ENCODE assay signal across 1 cellular context in the genomic region with DNA sequence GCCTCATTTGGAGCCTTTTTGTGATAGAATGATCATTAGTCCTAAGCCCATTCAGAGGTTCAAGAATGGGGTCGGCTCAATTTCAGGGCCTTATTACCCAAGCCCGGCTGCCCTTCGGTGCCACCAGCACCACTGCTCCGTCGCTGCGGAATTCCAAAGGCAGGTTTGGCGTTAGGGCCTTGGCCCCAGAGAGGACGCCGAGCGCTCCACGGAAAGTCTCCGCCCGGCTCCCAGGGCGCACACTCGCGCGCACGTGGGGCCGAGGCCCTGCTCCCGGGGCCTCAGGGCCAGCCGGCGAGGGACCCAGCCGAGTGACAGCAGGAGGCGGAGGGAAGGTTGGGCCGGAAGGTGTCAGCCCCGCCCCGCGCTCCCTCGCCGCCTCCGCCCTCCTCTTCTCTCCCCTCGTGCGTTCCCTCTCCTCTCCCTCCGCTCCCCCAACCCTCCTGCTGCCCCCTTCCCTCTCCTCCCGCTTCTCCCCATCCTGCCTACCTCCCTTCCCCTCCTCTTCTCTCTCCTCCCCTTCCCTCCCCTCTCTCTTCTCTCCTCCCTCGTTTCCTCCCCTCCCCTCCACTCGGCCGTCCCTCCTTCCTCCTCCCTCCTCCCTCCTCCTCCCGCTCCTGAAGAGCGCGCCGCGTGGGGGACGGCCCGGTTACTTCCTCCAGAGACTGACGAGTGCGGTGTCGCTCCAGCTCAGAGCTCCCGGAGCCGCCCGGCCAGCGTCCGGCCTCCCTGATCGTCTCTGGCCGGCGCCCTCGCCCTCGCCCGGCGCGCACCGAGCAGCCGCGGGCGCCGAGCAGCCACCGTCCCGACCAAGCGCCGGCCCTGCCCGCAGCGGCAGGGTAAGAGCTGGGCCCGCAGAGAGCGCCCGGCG.
TF ChIP-seq lines count a peak whose summit lies in the region.

A gene (plus strand): TSS at position 648 of the 871 bp plus-strand sequence. CDS start 4,106 bp downstream, outside the sequence.

TF ChIP-seq in HepG2, 621 proteins besides CTCF, POLR2A, EP300 and RAD21 (continued from another document and continues in another):
- TF ChIP-seq, protein P1, sequence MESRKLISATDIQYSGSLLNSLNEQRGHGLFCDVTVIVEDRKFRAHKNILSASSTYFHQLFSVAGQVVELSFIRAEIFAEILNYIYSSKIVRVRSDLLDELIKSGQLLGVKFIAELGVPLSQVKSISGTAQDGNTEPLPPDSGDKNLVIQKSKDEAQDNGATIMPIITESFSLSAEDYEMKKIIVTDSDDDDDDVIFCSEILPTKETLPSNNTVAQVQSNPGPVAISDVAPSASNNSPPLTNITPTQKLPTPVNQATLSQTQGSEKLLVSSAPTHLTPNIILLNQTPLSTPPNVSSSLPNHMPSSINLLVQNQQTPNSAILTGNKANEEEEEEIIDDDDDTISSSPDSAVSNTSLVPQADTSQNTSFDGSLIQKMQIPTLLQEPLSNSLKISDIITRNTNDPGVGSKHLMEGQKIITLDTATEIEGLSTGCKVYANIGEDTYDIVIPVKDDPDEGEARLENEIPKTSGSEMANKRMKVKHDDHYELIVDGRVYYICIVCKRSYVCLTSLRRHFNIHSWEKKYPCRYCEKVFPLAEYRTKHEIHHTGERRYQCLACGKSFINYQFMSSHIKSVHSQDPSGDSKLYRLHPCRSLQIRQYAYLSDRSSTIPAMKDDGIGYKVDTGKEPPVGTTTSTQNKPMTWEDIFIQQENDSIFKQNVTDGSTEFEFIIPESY (CRISPR knock-in tag; IDR thresholded peaks at IDR 0.05), result no peak
- TF ChIP-seq SALL1 (CRISPR knock-in tag; IDR thresholded peaks at IDR 0.05) (peak; percentile 95), KAT2B (IDR thresholded peaks at IDR 0.05; ENCODE audit: borderline replicate concordance, low read depth, low read length) (no peak), ZFP90 (CRISPR knock-in tag; IDR thresholded peaks at IDR 0.05; ENCODE audit: borderline replicate concordance) (no peak), ZNF83 (CRISPR knock-in tag; IDR thresholded peaks at IDR 0.05; ENCODE audit: borderline replicate concordance) (no peak), XRCC5 (optimal IDR thresholded peaks at IDR 0.05; ENCODE audit: low read length) (peak; percentile 22), NFE2 (CRISPR knock-in tag; IDR thresholded peaks at IDR 0.05) (no peak), HDAC2 (CRISPR knock-in tag; IDR thresholded peaks at IDR 0.05) (peak; percentile 65), ZNF816 (CRISPR knock-in tag; IDR thresholded peaks at IDR 0.05; ENCODE audit: borderline replicate concordance) (peak; percentile 80; the same call in 1 of the 2 replicates), ZNF33A (CRISPR knock-in tag; IDR thresholded peaks at IDR 0.05; ENCODE audit: borderline replicate concordance) (no peak), MAZ (IDR thresholded peaks at IDR 0.05; ENCODE audit: borderline replicate concordance, low read depth, low read length) (peak; percentile 97), MAZ (CRISPR knock-in tag; IDR thresholded peaks at IDR 0.05; ENCODE audit: low read depth) (peak; percentile 96), MAF1 (CRISPR knock-in tag; IDR thresholded peaks at IDR 0.05; ENCODE audit: borderline replicate concordance) (no peak), ELF1 (CRISPR knock-in tag; IDR thresholded peaks at IDR 0.05) (peak; percentile 30; the same call in 1 of the 2 replicates), ZEB1 (IDR thresholded peaks at IDR 0.05; ENCODE audit: insufficient replicate concordance, low read depth) (no peak), TARDBP (CRISPR knock-in tag; IDR thresholded peaks at IDR 0.05) (peak; percentile 68), HNRNPUL1 (IDR thresholded peaks at IDR 0.05; ENCODE audit: low read depth, low read length) (no peak), GATAD1 (CRISPR knock-in tag; IDR thresholded peaks at IDR 0.05) (no peak; the same call in 1 of the 2 replicates), ZNF225 (CRISPR knock-in tag; IDR thresholded peaks at IDR 0.05) (no peak), TEAD3 (CRISPR knock-in tag; optimal IDR thresholded peaks at IDR 0.05; ENCODE audit: borderline replicate concordance) (peak; percentile 61), MAFK (conservative IDR thresholded peaks at IDR 0.05 in 1 of 2, IDR thresholded peaks at IDR 0.05 in 1 of 2; ENCODE audit: low read length in 2 of 2) (no peak), ZNF460 (CRISPR knock-in tag; IDR thresholded peaks at IDR 0.05; ENCODE audit: borderline replicate concordance) (no peak; the same call in 1 of the 2 replicates), CHD4 (IDR thresholded peaks at IDR 0.05; ENCODE audit: borderline replicate concordance, low read length) (no peak), ZNF775 (CRISPR knock-in tag; IDR thresholded peaks at IDR 0.05; ENCODE audit: borderline replicate concordance) (peak; percentile 100), SOX6 (IDR thresholded peaks at IDR 0.05) (no peak), SOX6 (CRISPR knock-in tag; IDR thresholded peaks at IDR 0.05) (peak; percentile 80), ZNF33B (CRISPR knock-in tag; IDR thresholded peaks at IDR 0.05) (no peak), EHMT2 (IDR thresholded peaks at IDR 0.05; ENCODE audit: borderline replicate concordance, low read depth, low read length) (no peak)
- TF ChIP-seq, protein P2, sequence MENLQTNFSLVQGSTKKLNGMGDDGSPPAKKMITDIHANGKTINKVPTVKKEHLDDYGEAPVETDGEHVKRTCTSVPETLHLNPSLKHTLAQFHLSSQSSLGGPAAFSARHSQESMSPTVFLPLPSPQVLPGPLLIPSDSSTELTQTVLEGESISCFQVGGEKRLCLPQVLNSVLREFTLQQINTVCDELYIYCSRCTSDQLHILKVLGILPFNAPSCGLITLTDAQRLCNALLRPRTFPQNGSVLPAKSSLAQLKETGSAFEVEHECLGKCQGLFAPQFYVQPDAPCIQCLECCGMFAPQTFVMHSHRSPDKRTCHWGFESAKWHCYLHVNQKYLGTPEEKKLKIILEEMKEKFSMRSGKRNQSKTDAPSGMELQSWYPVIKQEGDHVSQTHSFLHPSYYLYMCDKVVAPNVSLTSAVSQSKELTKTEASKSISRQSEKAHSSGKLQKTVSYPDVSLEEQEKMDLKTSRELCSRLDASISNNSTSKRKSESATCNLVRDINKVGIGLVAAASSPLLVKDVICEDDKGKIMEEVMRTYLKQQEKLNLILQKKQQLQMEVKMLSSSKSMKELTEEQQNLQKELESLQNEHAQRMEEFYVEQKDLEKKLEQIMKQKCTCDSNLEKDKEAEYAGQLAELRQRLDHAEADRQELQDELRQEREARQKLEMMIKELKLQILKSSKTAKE (CRISPR knock-in tag; IDR thresholded peaks at IDR 0.05; ENCODE audit: borderline replicate concordance), result peak; percentile 78; the same call in 1 of the 2 replicates
- TF ChIP-seq, protein P3, sequence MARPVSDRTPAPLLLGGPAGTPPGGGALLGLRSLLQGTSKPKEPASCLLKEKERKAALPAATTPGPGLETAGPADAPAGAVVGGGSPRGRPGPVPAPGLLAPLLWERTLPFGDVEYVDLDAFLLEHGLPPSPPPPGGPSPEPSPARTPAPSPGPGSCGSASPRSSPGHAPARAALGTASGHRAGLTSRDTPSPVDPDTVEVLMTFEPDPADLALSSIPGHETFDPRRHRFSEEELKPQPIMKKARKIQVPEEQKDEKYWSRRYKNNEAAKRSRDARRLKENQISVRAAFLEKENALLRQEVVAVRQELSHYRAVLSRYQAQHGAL (CRISPR knock-in tag; IDR thresholded peaks at IDR 0.05; ENCODE audit: not compliant biosample characterization), result no peak
- TF ChIP-seq, protein P4, sequence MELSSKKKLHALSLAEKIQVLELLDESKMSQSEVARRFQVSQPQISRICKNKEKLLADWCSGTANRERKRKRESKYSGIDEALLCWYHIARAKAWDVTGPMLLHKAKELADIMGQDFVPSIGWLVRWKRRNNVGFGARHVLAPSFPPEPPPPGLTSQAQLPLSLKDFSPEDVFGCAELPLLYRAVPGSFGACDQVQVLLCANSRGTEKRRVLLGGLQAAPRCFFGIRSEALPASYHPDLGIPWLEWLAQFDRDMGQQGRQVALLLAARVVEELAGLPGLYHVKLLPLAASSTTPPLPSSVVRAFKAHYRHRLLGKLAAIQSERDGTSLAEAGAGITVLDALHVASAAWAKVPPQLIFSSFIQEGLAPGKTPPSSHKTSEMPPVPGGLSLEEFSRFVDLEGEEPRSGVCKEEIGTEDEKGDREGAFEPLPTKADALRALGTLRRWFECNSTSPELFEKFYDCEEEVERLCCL (CRISPR knock-in tag; IDR thresholded peaks at IDR 0.05; ENCODE audit: borderline replicate concordance), result no peak
- TF ChIP-seq, protein P5, sequence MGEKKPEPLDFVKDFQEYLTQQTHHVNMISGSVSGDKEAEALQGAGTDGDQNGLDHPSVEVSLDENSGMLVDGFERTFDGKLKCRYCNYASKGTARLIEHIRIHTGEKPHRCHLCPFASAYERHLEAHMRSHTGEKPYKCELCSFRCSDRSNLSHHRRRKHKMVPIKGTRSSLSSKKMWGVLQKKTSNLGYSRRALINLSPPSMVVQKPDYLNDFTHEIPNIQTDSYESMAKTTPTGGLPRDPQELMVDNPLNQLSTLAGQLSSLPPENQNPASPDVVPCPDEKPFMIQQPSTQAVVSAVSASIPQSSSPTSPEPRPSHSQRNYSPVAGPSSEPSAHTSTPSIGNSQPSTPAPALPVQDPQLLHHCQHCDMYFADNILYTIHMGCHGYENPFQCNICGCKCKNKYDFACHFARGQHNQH (CRISPR knock-in tag; IDR thresholded peaks at IDR 0.05), result peak; percentile 91
- TF ChIP-seq, protein P6, sequence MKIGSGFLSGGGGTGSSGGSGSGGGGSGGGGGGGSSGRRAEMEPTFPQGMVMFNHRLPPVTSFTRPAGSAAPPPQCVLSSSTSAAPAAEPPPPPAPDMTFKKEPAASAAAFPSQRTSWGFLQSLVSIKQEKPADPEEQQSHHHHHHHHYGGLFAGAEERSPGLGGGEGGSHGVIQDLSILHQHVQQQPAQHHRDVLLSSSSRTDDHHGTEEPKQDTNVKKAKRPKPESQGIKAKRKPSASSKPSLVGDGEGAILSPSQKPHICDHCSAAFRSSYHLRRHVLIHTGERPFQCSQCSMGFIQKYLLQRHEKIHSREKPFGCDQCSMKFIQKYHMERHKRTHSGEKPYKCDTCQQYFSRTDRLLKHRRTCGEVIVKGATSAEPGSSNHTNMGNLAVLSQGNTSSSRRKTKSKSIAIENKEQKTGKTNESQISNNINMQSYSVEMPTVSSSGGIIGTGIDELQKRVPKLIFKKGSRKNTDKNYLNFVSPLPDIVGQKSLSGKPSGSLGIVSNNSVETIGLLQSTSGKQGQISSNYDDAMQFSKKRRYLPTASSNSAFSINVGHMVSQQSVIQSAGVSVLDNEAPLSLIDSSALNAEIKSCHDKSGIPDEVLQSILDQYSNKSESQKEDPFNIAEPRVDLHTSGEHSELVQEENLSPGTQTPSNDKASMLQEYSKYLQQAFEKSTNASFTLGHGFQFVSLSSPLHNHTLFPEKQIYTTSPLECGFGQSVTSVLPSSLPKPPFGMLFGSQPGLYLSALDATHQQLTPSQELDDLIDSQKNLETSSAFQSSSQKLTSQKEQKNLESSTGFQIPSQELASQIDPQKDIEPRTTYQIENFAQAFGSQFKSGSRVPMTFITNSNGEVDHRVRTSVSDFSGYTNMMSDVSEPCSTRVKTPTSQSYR (CRISPR knock-in tag; IDR thresholded peaks at IDR 0.05; ENCODE audit: borderline replicate concordance), result peak; percentile 8
- TF ChIP-seq, protein P7, sequence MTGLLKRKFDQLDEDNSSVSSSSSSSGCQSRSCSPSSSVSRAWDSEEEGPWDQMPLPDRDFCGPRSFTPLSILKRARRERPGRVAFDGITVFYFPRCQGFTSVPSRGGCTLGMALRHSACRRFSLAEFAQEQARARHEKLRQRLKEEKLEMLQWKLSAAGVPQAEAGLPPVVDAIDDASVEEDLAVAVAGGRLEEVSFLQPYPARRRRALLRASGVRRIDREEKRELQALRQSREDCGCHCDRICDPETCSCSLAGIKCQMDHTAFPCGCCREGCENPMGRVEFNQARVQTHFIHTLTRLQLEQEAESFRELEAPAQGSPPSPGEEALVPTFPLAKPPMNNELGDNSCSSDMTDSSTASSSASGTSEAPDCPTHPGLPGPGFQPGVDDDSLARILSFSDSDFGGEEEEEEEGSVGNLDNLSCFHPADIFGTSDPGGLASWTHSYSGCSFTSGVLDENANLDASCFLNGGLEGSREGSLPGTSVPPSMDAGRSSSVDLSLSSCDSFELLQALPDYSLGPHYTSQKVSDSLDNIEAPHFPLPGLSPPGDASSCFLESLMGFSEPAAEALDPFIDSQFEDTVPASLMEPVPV (CRISPR knock-in tag; IDR thresholded peaks at IDR 0.05), result peak; percentile 85
- TF ChIP-seq, protein P8, sequence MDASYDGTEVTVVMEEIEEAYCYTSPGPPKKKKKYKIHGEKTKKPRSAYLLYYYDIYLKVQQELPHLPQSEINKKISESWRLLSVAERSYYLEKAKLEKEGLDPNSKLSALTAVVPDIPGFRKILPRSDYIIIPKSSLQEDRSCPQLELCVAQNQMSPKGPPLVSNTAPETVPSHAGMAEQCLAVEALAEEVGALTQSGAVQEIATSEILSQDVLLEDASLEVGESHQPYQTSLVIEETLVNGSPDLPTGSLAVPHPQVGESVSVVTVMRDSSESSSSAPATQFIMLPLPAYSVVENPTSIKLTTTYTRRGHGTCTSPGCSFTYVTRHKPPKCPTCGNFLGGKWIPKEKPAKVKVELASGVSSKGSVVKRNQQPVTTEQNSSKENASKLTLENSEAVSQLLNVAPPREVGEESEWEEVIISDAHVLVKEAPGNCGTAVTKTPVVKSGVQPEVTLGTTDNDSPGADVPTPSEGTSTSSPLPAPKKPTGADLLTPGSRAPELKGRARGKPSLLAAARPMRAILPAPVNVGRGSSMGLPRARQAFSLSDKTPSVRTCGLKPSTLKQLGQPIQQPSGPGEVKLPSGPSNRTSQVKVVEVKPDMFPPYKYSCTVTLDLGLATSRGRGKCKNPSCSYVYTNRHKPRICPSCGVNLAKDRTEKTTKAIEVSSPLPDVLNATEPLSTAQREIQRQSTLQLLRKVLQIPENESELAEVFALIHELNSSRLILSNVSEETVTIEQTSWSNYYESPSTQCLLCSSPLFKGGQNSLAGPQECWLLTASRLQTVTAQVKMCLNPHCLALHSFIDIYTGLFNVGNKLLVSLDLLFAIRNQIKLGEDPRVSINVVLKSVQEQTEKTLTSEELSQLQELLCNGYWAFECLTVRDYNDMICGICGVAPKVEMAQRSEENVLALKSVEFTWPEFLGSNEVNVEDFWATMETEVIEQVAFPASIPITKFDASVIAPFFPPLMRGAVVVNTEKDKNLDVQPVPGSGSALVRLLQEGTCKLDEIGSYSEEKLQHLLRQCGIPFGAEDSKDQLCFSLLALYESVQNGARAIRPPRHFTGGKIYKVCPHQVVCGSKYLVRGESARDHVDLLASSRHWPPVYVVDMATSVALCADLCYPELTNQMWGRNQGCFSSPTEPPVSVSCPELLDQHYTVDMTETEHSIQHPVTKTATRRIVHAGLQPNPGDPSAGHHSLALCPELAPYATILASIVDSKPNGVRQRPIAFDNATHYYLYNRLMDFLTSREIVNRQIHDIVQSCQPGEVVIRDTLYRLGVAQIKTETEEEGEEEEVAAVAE (CRISPR knock-in tag; IDR thresholded peaks at IDR 0.05; ENCODE audit: borderline replicate concordance), result peak; percentile 77
- TF ChIP-seq, protein P9, sequence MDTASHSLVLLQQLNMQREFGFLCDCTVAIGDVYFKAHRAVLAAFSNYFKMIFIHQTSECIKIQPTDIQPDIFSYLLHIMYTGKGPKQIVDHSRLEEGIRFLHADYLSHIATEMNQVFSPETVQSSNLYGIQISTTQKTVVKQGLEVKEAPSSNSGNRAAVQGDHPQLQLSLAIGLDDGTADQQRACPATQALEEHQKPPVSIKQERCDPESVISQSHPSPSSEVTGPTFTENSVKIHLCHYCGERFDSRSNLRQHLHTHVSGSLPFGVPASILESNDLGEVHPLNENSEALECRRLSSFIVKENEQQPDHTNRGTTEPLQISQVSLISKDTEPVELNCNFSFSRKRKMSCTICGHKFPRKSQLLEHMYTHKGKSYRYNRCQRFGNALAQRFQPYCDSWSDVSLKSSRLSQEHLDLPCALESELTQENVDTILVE (CRISPR knock-in tag; IDR thresholded peaks at IDR 0.05), result no peak
